1 cellular context compared by ENCODE assay signal in the genomic region with DNA sequence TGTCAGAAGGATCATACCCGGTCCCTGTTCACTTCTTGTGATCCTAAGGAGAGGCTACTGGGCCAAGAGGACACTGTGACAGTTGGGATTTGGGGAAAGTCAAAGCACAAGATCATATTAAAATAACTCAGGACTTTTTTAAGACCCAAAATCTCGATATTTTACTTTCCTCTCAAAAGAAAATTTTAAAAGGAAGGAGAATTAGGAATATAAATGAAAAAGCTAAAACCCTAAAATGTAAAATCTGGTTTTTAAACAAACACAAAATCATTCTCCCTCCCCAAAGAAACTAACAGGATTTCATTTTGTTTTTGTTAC.
A peak's percentile ranks its signal among the peaks of the same experiment; 100 is the strongest.
TF ChIP-seq lines count a peak whose summit lies in the region.

No MANE protein-coding gene starts in this region.

TF ChIP-seq in K562, 482 proteins besides CTCF, POLR2A, EP300 and RAD21 (continued from another document):
- TF ChIP-seq MLLT1 (IDR thresholded peaks at IDR 0.05) (0 out of 4 replicates have a peak, but pooled peaks of 1 of the 2 experiments have one; percentile 37), YBX1 (IDR thresholded peaks at IDR 0.05) (no peak), NBN (IDR thresholded peaks at IDR 0.05; ENCODE audit: low read depth) (no peak), DEAF1 (CRISPR knock-in tag; IDR thresholded peaks at IDR 0.05) (0 out of 2 replicates have a peak, but pooled peaks have one; percentile 25), NCOR1 (IDR thresholded peaks at IDR 0.05) (no peak), ELF2 (CRISPR knock-in tag; IDR thresholded peaks at IDR 0.05) (0 out of 2 replicates have a peak, but pooled peaks have one; percentile 50), CHD2 (IDR thresholded peaks at IDR 0.05; ENCODE audit: low read depth, low read length) (no peak), PTRF (tag; IDR thresholded peaks at IDR 0.05) (no peak)
- TF ChIP-seq, protein P1, sequence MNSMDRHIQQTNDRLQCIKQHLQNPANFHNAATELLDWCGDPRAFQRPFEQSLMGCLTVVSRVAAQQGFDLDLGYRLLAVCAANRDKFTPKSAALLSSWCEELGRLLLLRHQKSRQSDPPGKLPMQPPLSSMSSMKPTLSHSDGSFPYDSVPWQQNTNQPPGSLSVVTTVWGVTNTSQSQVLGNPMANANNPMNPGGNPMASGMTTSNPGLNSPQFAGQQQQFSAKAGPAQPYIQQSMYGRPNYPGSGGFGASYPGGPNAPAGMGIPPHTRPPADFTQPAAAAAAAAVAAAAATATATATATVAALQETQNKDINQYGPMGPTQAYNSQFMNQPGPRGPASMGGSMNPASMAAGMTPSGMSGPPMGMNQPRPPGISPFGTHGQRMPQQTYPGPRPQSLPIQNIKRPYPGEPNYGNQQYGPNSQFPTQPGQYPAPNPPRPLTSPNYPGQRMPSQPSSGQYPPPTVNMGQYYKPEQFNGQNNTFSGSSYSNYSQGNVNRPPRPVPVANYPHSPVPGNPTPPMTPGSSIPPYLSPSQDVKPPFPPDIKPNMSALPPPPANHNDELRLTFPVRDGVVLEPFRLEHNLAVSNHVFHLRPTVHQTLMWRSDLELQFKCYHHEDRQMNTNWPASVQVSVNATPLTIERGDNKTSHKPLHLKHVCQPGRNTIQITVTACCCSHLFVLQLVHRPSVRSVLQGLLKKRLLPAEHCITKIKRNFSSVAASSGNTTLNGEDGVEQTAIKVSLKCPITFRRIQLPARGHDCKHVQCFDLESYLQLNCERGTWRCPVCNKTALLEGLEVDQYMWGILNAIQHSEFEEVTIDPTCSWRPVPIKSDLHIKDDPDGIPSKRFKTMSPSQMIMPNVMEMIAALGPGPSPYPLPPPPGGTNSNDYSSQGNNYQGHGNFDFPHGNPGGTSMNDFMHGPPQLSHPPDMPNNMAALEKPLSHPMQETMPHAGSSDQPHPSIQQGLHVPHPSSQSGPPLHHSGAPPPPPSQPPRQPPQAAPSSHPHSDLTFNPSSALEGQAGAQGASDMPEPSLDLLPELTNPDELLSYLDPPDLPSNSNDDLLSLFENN (IDR thresholded peaks at IDR 0.05; ENCODE audit: low read depth in 2 of 2, low read length in 2 of 2): no peak
- TF ChIP-seq, protein P2, sequence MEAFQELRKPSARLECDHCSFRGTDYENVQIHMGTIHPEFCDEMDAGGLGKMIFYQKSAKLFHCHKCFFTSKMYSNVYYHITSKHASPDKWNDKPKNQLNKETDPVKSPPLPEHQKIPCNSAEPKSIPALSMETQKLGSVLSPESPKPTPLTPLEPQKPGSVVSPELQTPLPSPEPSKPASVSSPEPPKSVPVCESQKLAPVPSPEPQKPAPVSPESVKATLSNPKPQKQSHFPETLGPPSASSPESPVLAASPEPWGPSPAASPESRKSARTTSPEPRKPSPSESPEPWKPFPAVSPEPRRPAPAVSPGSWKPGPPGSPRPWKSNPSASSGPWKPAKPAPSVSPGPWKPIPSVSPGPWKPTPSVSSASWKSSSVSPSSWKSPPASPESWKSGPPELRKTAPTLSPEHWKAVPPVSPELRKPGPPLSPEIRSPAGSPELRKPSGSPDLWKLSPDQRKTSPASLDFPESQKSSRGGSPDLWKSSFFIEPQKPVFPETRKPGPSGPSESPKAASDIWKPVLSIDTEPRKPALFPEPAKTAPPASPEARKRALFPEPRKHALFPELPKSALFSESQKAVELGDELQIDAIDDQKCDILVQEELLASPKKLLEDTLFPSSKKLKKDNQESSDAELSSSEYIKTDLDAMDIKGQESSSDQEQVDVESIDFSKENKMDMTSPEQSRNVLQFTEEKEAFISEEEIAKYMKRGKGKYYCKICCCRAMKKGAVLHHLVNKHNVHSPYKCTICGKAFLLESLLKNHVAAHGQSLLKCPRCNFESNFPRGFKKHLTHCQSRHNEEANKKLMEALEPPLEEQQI (IDR thresholded peaks at IDR 0.05): no peak
TF ChIP-seq in K562: peak in this region for 16.
